ENCODE assay signal across 33 cellular contexts in genomic region chr7:122339145-122339904, GRCh38. TPM values are rescaled to one million over a fixed set of nuclear protein-coding genes. Genes with fewer than 3 reads are reported as not detected.
"Had no signal": no experiment of that assay in that cellular context is flagged by ENCODE, and none has a peak within 500 bp of the region (broad histone marks: within the 10 kb centered on the region; RNA-seq: fewer than 3 reads in every experiment).

No MANE protein-coding gene starts in this region.

- H3K36me3 ChIP-seq: ascending aorta, gastrocnemius medialis had no signal

- H3K9me3 ChIP-seq: ascending aorta, esophagus muscularis mucosa, gastrocnemius medialis, heart right ventricle had no signal

- H3K27ac ChIP-seq: ascending aorta, esophagus muscularis mucosa, foreskin keratinocyte, gastrocnemius medialis, heart right ventricle, VCaP had no signal

- H3K4me3 ChIP-seq: ascending aorta, esophagus muscularis mucosa, gastrocnemius medialis, heart right ventricle had no signal

- DNase-seq: activated CD4-positive, alpha-beta memory T cell treated with anti-CD3 and anti-CD28 coated beads, Interleukin-2, amount 10 ng/mL, durations not matched to agents 7 days and 5 days; activated CD4-positive, alpha-beta T cell treated with anti-CD3 and anti-CD28 coated beads for 1 hour; activated CD4-positive, alpha-beta T cell treated with anti-CD3 and anti-CD28 coated beads for 4 hours; activated CD4-positive, alpha-beta T cell treated with anti-CD3 and anti-CD28 coated beads, Interleukin-2, amount 10 ng/mL, durations not matched to agents 7 days and 5 days; activated CD4-positive, alpha-beta T cell treated with anti-CD3 and anti-CD28 coated beads, Interleukin-2, amount 50 U/mL, for 4 hours; activated CD8-positive, alpha-beta memory T cell treated with anti-CD3 and anti-CD28 coated beads, Interleukin-2, amount 50 U/mL, for 48 hours; activated gamma-delta T cell; activated naive CD4-positive, alpha-beta T cell; activated naive CD4-positive, alpha-beta T cell treated with anti-CD3 and anti-CD28 coated beads, Interleukin-2, amount 10 ng/mL, durations not matched to agents 7 days and 5 days; activated naive CD8-positive, alpha-beta T cell treated with anti-CD3 and anti-CD28 coated beads, Interleukin-2, amount 10 ng/mL, durations not matched to agents 7 days and 5 days; activated T-cell treated with anti-CD3 and anti-CD28 coated beads for 4 hours; activated T-cell treated with anti-CD3 and anti-CD28 coated beads, Interleukin-2, amount 50 U/mL, for 24 hours; activated T-cell treated with anti-CD3 and anti-CD28 coated beads, Interleukin-2, amount 50 U/mL, for 72 hours; cortex of kidney; dermis blood vessel endothelial cell; effector CD4-positive, alpha-beta T cell; effector memory CD8-positive, alpha-beta T cell; erythroblast; foreskin keratinocyte; gastrocnemius medialis; glutamatergic neuron; heart right ventricle; T-helper 1 cell; T-helper 17 cell; T1000 had no signal

- ATAC-seq: activated naive CD4-positive, alpha-beta T cell treated with anti-CD3 and anti-CD28 coated beads, Interleukin-2, amount 50 U/mL, for 72 hours; activated T-cell treated with anti-CD3 and anti-CD28 coated beads, Interleukin-2, amount 50 U/mL, for 72 hours; effector memory CD8-positive, alpha-beta T cell; foreskin keratinocyte; gastrocnemius medialis; heart right ventricle; T-helper 17 cell; WTC11 had no signal

- FAIRE-seq: bronchial epithelial cell, colon had no signal

- H3K27me3 ChIP-seq: ascending aorta, esophagus muscularis mucosa, gastrocnemius medialis, heart right ventricle had no signal

- H3K4me1 ChIP-seq: ascending aorta, esophagus muscularis mucosa, foreskin keratinocyte, gastrocnemius medialis, heart right ventricle had no signal

RNA-seq across cellular contexts. Expression of gene FEZF1, which starts 34.8 kb away (rescaled TPM):
- total RNA-seq: activated CD4-positive, alpha-beta memory T cell treated with anti-CD3 and anti-CD28 coated beads, Interleukin-2, amount 10 ng/mL, durations not matched to agents 7 days and 5 days; activated CD4-positive, alpha-beta T cell treated with anti-CD3 and anti-CD28 coated beads, Interleukin-2, amount 10 ng/mL, durations not matched to agents 7 days and 5 days; activated naive CD4-positive, alpha-beta T cell treated with anti-CD3 and anti-CD28 coated beads, Interleukin-2, amount 50 U/mL, for 72 hours; activated naive CD8-positive, alpha-beta T cell treated with anti-CD3 and anti-CD28 coated beads, Interleukin-2, amount 10 ng/mL, durations not matched to agents 7 days and 5 days; activated T-cell treated with anti-CD3 and anti-CD28 coated beads, Interleukin-2, amount 50 U/mL, for 72 hours; ascending aorta; bronchial epithelial cell; chondrocyte; dermis blood vessel endothelial cell; esophagus muscularis mucosa; foreskin keratinocyte; gastrocnemius medialis; heart right ventricle; T-helper 17 cell had no signal
- polyA plus RNA-seq: foreskin keratinocyte, heart right ventricle had no signal
